Comparison of ENCODE assay signal across 16 cellular contexts in the genomic region with DNA sequence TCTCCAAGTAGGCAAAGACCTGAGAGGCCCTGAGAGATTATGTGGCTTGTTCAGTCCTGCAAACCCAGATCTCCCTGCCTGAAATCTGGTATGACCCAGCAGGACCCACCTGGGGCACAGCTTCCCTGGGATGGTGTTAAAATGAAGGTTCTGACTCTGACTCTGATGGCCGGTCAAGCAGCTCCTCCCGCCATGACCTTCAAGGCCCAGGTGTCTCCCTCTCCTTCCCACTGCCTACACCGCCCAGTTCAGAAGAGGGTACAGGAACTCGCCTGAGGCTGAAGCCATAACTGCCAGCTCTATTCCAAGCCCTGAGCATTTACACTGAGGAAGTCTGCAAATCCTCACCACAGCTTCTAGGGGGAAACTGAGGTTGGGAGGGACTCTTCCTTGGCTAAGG. TPM values are rescaled to one million over a fixed set of nuclear protein-coding genes. Genes with fewer than 3 reads are reported as not detected.
DNase-seq lines count a peak whose midpoint lies in the region; ATAC-seq and TF ChIP-seq lines count a peak whose summit lies in the region.
"Had no signal": no experiment of that assay in that cellular context is flagged by ENCODE, and none has a peak within 500 bp of the region (broad histone marks: within the 10 kb centered on the region; RNA-seq: fewer than 3 reads in every experiment).

No MANE protein-coding gene starts in this region.

- no peak overlapping the region for H3K27ac ChIP-seq in spleen
- H3K27ac ChIP-seq: A549, HL-60 had no signal

- H3K27me3 Mint-ChIP-seq in activated T-helper 2 cell treated with anti-CD3 and anti-CD28 coated beads, Interferon-gamma antibody, Interleukin-2, Interleukin-4, amounts not matched to agents 10 μg/mL and 5 μg/mL and 100 μg/mL, durations not matched to agents 14 hours and 24 hours and 36 hours (ENCODE audit: low read depth): no peaks in the 10 kb centered on the region
- H3K27me3 Mint-ChIP-seq: CD8-positive, alpha-beta memory T cell had no signal

- no peaks in the 10 kb centered on the region for H3K4me1 ChIP-seq in spleen
- H3K4me1 ChIP-seq: A549, BE2C, Caco-2 had no signal

- no peak overlapping the region for H3K4me3 Mint-ChIP-seq in activated T-helper 2 cell treated with anti-CD3 and anti-CD28 coated beads, Interferon-gamma antibody, Interleukin-2, Interleukin-4, amounts not matched to agents 10 μg/mL and 5 μg/mL and 100 μg/mL, durations not matched to agents 14 hours and 24 hours and 36 hours (ENCODE audit: low read depth)
- H3K4me3 Mint-ChIP-seq: CD8-positive, alpha-beta memory T cell; HFFc6 had no signal

- H3K27me3 ChIP-seq in spleen (replicated peaks in 1 of 7): no peaks in the 10 kb centered on the region
- H3K27me3 ChIP-seq: BE2C had no signal

- peaks cover 39% of the 10 kb centered on the region for H3K36me3 Mint-ChIP-seq in activated T-helper 2 cell treated with anti-CD3 and anti-CD28 coated beads, Interferon-gamma antibody, Interleukin-2, Interleukin-4, amounts not matched to agents 10 μg/mL and 5 μg/mL and 100 μg/mL, durations not matched to agents 14 hours and 24 hours and 36 hours (ENCODE audit: low read depth)

- intact Hi-C loops in activated T-helper 2 cell treated with anti-CD3 and anti-CD28 coated beads, Interferon-gamma antibody, Interleukin-2, Interleukin-4, amounts not matched to agents 10 μg/mL and 5 μg/mL and 100 μg/mL, durations not matched to agents 14 hours and 24 hours and 36 hours (cut with micrococcal nuclease): no loop called here
- intact Hi-C loops in spleen (cut with DNase I; ENCODE audit: low total_unique reads): no loop called here
- intact Hi-C loops in Right ventricle myocardium inferior (cut with DNase I): no loop called here
- intact Hi-C loops in posterior cingulate gyrus (cut with DNase I): no loop called here

- H3K9me3 Mint-ChIP-seq in activated T-helper 2 cell treated with anti-CD3 and anti-CD28 coated beads, Interferon-gamma antibody, Interleukin-2, Interleukin-4, amounts not matched to agents 10 μg/mL and 5 μg/mL and 100 μg/mL, durations not matched to agents 14 hours and 24 hours and 36 hours: peaks cover 61% of the 10 kb centered on the region

- no peak for TF ChIP-seq POLR2A in spleen (IDR thresholded peaks at IDR 0.05)

- peaks cover 0 to 62% (median 20%) of the 10 kb centered on the region in 8 donors for H3K9me3 ChIP-seq in spleen
- H3K9me3 ChIP-seq: BE2C had no signal

- H3K27ac Mint-ChIP-seq in activated T-helper 2 cell treated with anti-CD3 and anti-CD28 coated beads, Interferon-gamma antibody, Interleukin-2, Interleukin-4, amounts not matched to agents 10 μg/mL and 5 μg/mL and 100 μg/mL, durations not matched to agents 14 hours and 24 hours and 36 hours: no peak overlapping the region
- H3K27ac Mint-ChIP-seq: HFFc6 had no signal

- TF ChIP-seq CTCF in spleen (IDR thresholded peaks at IDR 0.05 in 8 of 11, conservative IDR thresholded peaks at IDR 0.05 in 3 of 11): no peak

- WGBS in spleen, 5 donors: 92 to 98% (median 94%) methylated on average over 4 of the region's 4 CpGs

- H3K36me3 ChIP-seq in spleen: no peaks in the 10 kb centered on the region
- H3K36me3 ChIP-seq: BE2C had no signal

- H3K4me3 ChIP-seq in spleen: no peak overlapping the region
- H3K4me3 ChIP-seq: A549 had no signal

- no peak for ATAC-seq in Right ventricle myocardium inferior
- ATAC-seq: A549 had no signal

- peak; percentile 4 for DNase-seq in activated T-helper 2 cell treated with anti-CD3 and anti-CD28 coated beads, Interferon-gamma antibody, Interleukin-2, Interleukin-4, amounts not matched to agents 10 μg/mL and 5 μg/mL and 100 μg/mL, durations not matched to agents 14 hours and 24 hours and 36 hours (ENCODE audit: low spot score)
- DNase-seq in islet precursor cell (peak; percentile 38), spleen (peak; percentile 28), Right ventricle myocardium inferior (ENCODE audit: missing footprints) (no peak), posterior cingulate gyrus (no peak)
- no peak for DNase-seq in stimulated activated CD4-positive, alpha-beta T cell treated with anti-CD3 and anti-CD28 coated beads, Interleukin-4, amount 100 ng/mL, for 1 hour
- DNase-seq: BE2C; Caco-2; CD8-positive, alpha-beta memory T cell; DND-41; GF-D8; HCEC 1CT; HFFc6 had no signal

- peaks cover 23% of the 10 kb centered on the region for H3K4me1 Mint-ChIP-seq in activated T-helper 2 cell treated with anti-CD3 and anti-CD28 coated beads, Interferon-gamma antibody, Interleukin-2, Interleukin-4, amounts not matched to agents 10 μg/mL and 5 μg/mL and 100 μg/mL, durations not matched to agents 14 hours and 24 hours and 36 hours (ENCODE audit: low read depth)

RNA-seq across cellular contexts. Expression of a gene that starts 5.9 kb away (rescaled TPM):
- 115 and 121 TPM in 2 replicates for total RNA-seq in activated T-helper 2 cell treated with anti-CD3 and anti-CD28 coated beads, Interferon-gamma antibody, Interleukin-2, Interleukin-4, amounts not matched to agents 10 μg/mL and 5 μg/mL and 100 μg/mL, durations not matched to agents 14 hours and 24 hours and 36 hours
- total RNA-seq in spleen (100 to 1,000 TPM in 3 of 7 donors, 10 to 100 TPM in 4; 51.4 to 298 (median 95.5) TPM), Right ventricle myocardium inferior (1.4 TPM)
- polyA plus RNA-seq in spleen: 10 to 100 TPM; 23.1 to 51.6 (median 37.2) TPM
- total RNA-seq: Caco-2, HFFc6 had no signal
- polyA plus RNA-seq: A549, AG04450 had no signal

RNA-seq across cellular contexts. Expression of a gene that starts 49.4 kb away (rescaled TPM):
- total RNA-seq in activated T-helper 2 cell treated with anti-CD3 and anti-CD28 coated beads, Interferon-gamma antibody, Interleukin-2, Interleukin-4, amounts not matched to agents 10 μg/mL and 5 μg/mL and 100 μg/mL, durations not matched to agents 14 hours and 24 hours and 36 hours: 48.5 and 48.8 TPM in 2 replicates
- 100 to 1,000 TPM in 1 of 7 donors, 10 to 100 TPM in 6; 57.9 to 104 (median 78.8) TPM for total RNA-seq in spleen
- 10 to 100 TPM; 26.5 to 36.0 (median 31.5) TPM for polyA plus RNA-seq in spleen
- total RNA-seq in Right ventricle myocardium inferior: 26.8 TPM

Comparison
In these comparisons a context has a peak if more than half of its experiments do, and no peak if none do; other contexts are left out.
1. DNase-seq: peak in activated T-helper 2 cell treated with anti-CD3 and anti-CD28 coated beads, Interferon-gamma antibody, Interleukin-2, Interleukin-4, amounts not matched to agents 10 μg/mL and 5 μg/mL and 100 μg/mL, durations not matched to agents 14 hours and 24 hours and 36 hours (single experiment), islet precursor cell (single experiment) and spleen (single experiment); none in Right ventricle myocardium inferior (single experiment), stimulated activated CD4-positive, alpha-beta T cell treated with anti-CD3 and anti-CD28 coated beads, Interleukin-4, amount 100 ng/mL, for 1 hour (single experiment) and posterior cingulate gyrus (0 of 10).
2. RNA of a gene that starts 5.9 kb away (total RNA-seq): 115 to 121 TPM in activated T-helper 2 cell treated with anti-CD3 and anti-CD28 coated beads, Interferon-gamma antibody, Interleukin-2, Interleukin-4, amounts not matched to agents 10 μg/mL and 5 μg/mL and 100 μg/mL, durations not matched to agents 14 hours and 24 hours and 36 hours and 51.4 to 298 TPM in spleen; 1.4 TPM in Right ventricle myocardium inferior (single experiment); every median in the first group is over 10 times any median in the second.